ENCODE assay signal across 1 cellular context in genomic region chr12:2879853-2880252, GRCh38.
TF ChIP-seq lines count a peak whose summit lies in the region.

No MANE protein-coding gene starts in this region.

TF ChIP-seq in GM12878, 131 proteins besides CTCF, POLR2A, EP300 and RAD21:
- no peak for TF ChIP-seq SUPT20H (IDR thresholded peaks at IDR 0.05; ENCODE audit: borderline replicate concordance, control insufficient read depth, low read depth, low read length)
- TF ChIP-seq KLF5 (IDR thresholded peaks at IDR 0.05; ENCODE audit: partially characterized antibody): no peak
- no peak for TF ChIP-seq ZBTB33 (IDR thresholded peaks at IDR 0.05)
- TF ChIP-seq TCF12 (IDR thresholded peaks at IDR 0.05; ENCODE audit: low read depth, low read length): no peak
